In genomic region chr4:55386073-55386472, GRCh38 we compare ENCODE assay signal across 8 cellular contexts. TPM values are rescaled to one million over a fixed set of nuclear protein-coding genes. Genes with fewer than 3 reads are reported as not detected.
DNase-seq lines count a peak whose midpoint lies in the region; TF ChIP-seq lines count a peak whose summit lies in the region.

No MANE protein-coding gene starts in this region.

- no peak for TF ChIP-seq POLR2A in stomach (IDR thresholded peaks at IDR 0.05)

- no peak overlapping the region for H3K4me3 ChIP-seq in fibroblast of mammary gland (ENCODE audit: control insufficient read depth, low read depth, low read length)
- H3K4me3 ChIP-seq in stomach, result no peak overlapping the region

- intact Hi-C loops in stomach (cut with DNase I; ENCODE audit: low total_unique reads), result no loop called here

- no peak for TF ChIP-seq CTCF in GM13976 (IDR thresholded peaks at IDR 0.05; ENCODE audit: borderline replicate concordance, control extremely low read depth, extremely low read depth, insufficient read depth, missing control alignments)
- no peak for TF ChIP-seq CTCF in fibroblast of mammary gland (conservative IDR thresholded peaks at IDR 0.05; ENCODE audit: control insufficient read depth, insufficient read depth, low read depth, low read length)
- TF ChIP-seq CTCF in stomach (IDR thresholded peaks at IDR 0.05), result no peak

- H3K27me3 ChIP-seq in stomach, result no peaks in the 10 kb centered on the region

- no peak for TF ChIP-seq EP300 in stomach (IDR thresholded peaks at IDR 0.05)

- no peaks in the 10 kb centered on the region for H3K36me3 ChIP-seq in stomach

- H3K4me1 ChIP-seq in stomach, result no peaks in the 10 kb centered on the region

- DNase-seq in GM13976 (ENCODE audit: low spot score), result peak; percentile 34
- DNase-seq in H4 (ENCODE audit: low spot score), result peak; percentile 57
- peak; percentile 28 for DNase-seq in NCI-H226
- DNase-seq in fibroblast of mammary gland (ENCODE audit: low read depth), result peak; percentile 34
- DNase-seq in activated gamma-delta T cell treated with Interleukin-2 at 50 U/mL for 16 hours, result no peak
- DNase-seq in stomach, result no peak
- no peak for DNase-seq in NCI-H1417 (lab: John Stamatoyannopoulos, UW)
- no peak for DNase-seq in NK-92 (lab: John Stamatoyannopoulos, UW; ENCODE audit: unreplicated experiment)

- H3K9me3 ChIP-seq in stomach, result no peaks in the 10 kb centered on the region

- no peak overlapping the region for H3K27ac ChIP-seq in stomach

- in situ Hi-C loops in GM13976 (cut with MboI; ENCODE audit: low sequenced_read_pairs, unreplicated experiment), result no loop called here

RNA-seq across cellular contexts. Expression of gene TMEM165, which starts 9.7 kb away (rescaled TPM):
- 104 and 124 TPM in 2 replicates for total RNA-seq in H4 (2014; rRNA removed; shearing (Covaris generic))
- total RNA-seq in stomach, result 100 to 1,000 TPM in 4 of 5 donors, 10 to 100 TPM in 1; 21.6 to 365 (median 206) TPM
- polyA plus RNA-seq in stomach, result 10 to 100 TPM; 23.2 to 48.0 (median 27.8) TPM

RNA-seq across cellular contexts. Expression of gene SRD5A3, which starts 40.0 kb away (rescaled TPM):
- total RNA-seq in H4 (2014; rRNA removed; shearing (Covaris generic)), result 9.1 and 22.8 TPM in 2 replicates
- 10 to 100 TPM in 1 of 5 donors, 1 to 10 TPM in 3, not detected in 1; 1.8 to 11.2 (median 9.3) TPM for total RNA-seq in stomach
- 10 to 100 TPM in 1 of 3 donors, 1 to 10 TPM in 2; 6.5 to 13.0 (median 8.1) TPM for polyA plus RNA-seq in stomach

Comparison
In these comparisons a context has a peak if more than half of its experiments do, and no peak if none do; other contexts are left out.
1. DNase-seq: peak in GM13976 (single experiment), H4 (single experiment), NCI-H226 (single experiment) and fibroblast of mammary gland (single experiment); none in activated gamma-delta T cell treated with Interleukin-2 at 50 U/mL for 16 hours (single experiment), stomach (single experiment), NCI-H1417 (0 of 3) and NK-92 (single experiment).